In genomic region chr7:90173127-90173844, GRCh38 we compare ENCODE assay signal across 11 cellular contexts. TPM values are rescaled to one million over a fixed set of nuclear protein-coding genes. Genes with fewer than 3 reads are reported as not detected.
DNase-seq lines count a peak whose midpoint lies in the region; ATAC-seq and FAIRE-seq lines count a peak whose summit lies in the region.
"Had no signal": no experiment of that assay in that cellular context is flagged by ENCODE, and none has a peak within 500 bp of the region (broad histone marks: within the 10 kb centered on the region; RNA-seq: fewer than 3 reads in every experiment).

No MANE protein-coding gene starts in this region.

- DNase-seq in HCEC 1CT (peak; percentile 88), HT-29 (ENCODE audit: low spot score) (peak; percentile 77), left lobe of liver (ENCODE audit: low spot score) (no peak), NCI-H2029 (lab: John Stamatoyannopoulos, UW) (no peak), SJCRH30 (no peak), urothelium cell line (ENCODE audit: low spot score) (no peak), HuH-7.5 (ENCODE audit: low spot score) (no peak)
- DNase-seq: activated effector memory CD4-positive, alpha-beta T cell treated with Interleukin-2 at 50 U/mL for 16 hours; NCI-H82 had no signal

- no peaks in the 10 kb centered on the region for H3K9me3 ChIP-seq in SJCRH30 (replicated peaks)

- FAIRE-seq in urothelium cell line (lab: Jason Lieb, UNC): no peak

- no peaks in the 10 kb centered on the region for H3K27me3 ChIP-seq in SJCRH30
- H3K27me3 ChIP-seq: gastroesophageal sphincter had no signal

- H3K4me1 ChIP-seq in SJCRH30: no peaks in the 10 kb centered on the region
- H3K4me1 ChIP-seq: gastroesophageal sphincter had no signal

- no peaks in the 10 kb centered on the region for H3K36me3 ChIP-seq in SJCRH30
- H3K36me3 ChIP-seq: gastroesophageal sphincter had no signal

- H3K27ac ChIP-seq in SJCRH30: no peak overlapping the region
- H3K27ac ChIP-seq: gastroesophageal sphincter had no signal

- H3K4me3 ChIP-seq in SJCRH30: no peak overlapping the region
- H3K4me3 ChIP-seq: gastroesophageal sphincter had no signal

- ATAC-seq in GM18867 (IDR thresholded peaks at IDR 0.05; ENCODE audit: unreplicated experiment) (peak; percentile 88), left lobe of liver (peak; percentile 94)
- ATAC-seq: gastroesophageal sphincter had no signal

RNA-seq across cellular contexts. Expression of gene STEAP1, which starts 19.0 kb away (rescaled TPM):
- 3.4 and 5.9 TPM in 2 replicates for total RNA-seq in HT-29 (2014; rRNA removed; shearing (Covaris generic))
- total RNA-seq in left lobe of liver: 5.5 TPM
- 0.55 TPM in 1 of 2 replicates, not detected in the other for total RNA-seq in SJCRH30 (2014; rRNA removed; shearing (Covaris generic))

RNA-seq across cellular contexts. Expression of gene STEAP2, which starts 38.3 kb away (rescaled TPM):
- total RNA-seq in HT-29 (2014; rRNA removed; shearing (Covaris generic)): 8.2 and 13.8 TPM in 2 replicates
- 0.81 TPM for total RNA-seq in left lobe of liver
- total RNA-seq in SJCRH30 (2014; rRNA removed; shearing (Covaris generic)): 0.08 and 0.10 TPM in 2 replicates

Comparison
In these comparisons a context has a peak if more than half of its experiments do, and no peak if none do; other contexts are left out.
1. DNase-seq: peak in HCEC 1CT (single experiment) and HT-29 (single experiment); none in left lobe of liver (single experiment), NCI-H2029 (single experiment), SJCRH30 (0 of 2), urothelium cell line (single experiment) and HuH-7.5 (single experiment).